In genomic region chr13:25371608-25372274, GRCh38 we compare ENCODE assay signal across 8 cellular contexts. TPM values are rescaled to one million over a fixed set of nuclear protein-coding genes. Genes with fewer than 3 reads are reported as not detected.
DNase-seq lines count a peak whose midpoint lies in the region; ATAC-seq and TF ChIP-seq lines count a peak whose summit lies in the region.

Gene ATP8A2, plus strand, starts transcription at chr13:25371974. Its CDS starts 239 bp downstream, at chr13:25372213.

- H2BK120ac ChIP-seq in neuronal stem cell (ENCODE audit: low read depth, low read length): no peak within 1 kb of the TSS

- H3K23ac ChIP-seq in neuronal stem cell (ENCODE audit: low read depth, low read length, poor library complexity): peak within 1 kb of the TSS; percentile 37

- H3K27ac ChIP-seq in coronary artery (no peak within 1 kb of the TSS), neuronal stem cell (replicated peaks; ENCODE audit: low read length) (no peak within 1 kb of the TSS)

- H2BK15ac ChIP-seq in neuronal stem cell (ENCODE audit: low read length): peak within 1 kb of the TSS; percentile 16

- no peaks in the 10 kb centered on the region for H3K36me3 ChIP-seq in neuronal stem cell (replicated peaks in 1 of 2; ENCODE audit: control insufficient read depth in 2 of 2, insufficient read depth in 2 of 2, low read length in 2 of 2)

- TF ChIP-seq CTCF in coronary artery (IDR thresholded peaks at IDR 0.05): no peak

- H3K79me1 ChIP-seq in neuronal stem cell (ENCODE audit: low read depth, low read length): no peaks in the 10 kb centered on the region

- H3K4me3 ChIP-seq in coronary artery (peak within 1 kb of the TSS; percentile 68), neuronal stem cell (ENCODE audit: low read length in 2 of 2) (peak within 1 kb of the TSS; percentile 41 to 83)

- DNase-seq in COLO668 (lab: John Stamatoyannopoulos, UW; ENCODE audit: unreplicated experiment) (peak; percentile 59), NCI-H2171 (lab: John Stamatoyannopoulos, UW) (peak; percentile 12), coronary artery (ENCODE audit: low spot score) (no peak), neuronal stem cell (ENCODE audit: low spot score) (peak; percentile 33), RKO (ENCODE audit: low spot score) (no peak), GF-D8 (lab: John Stamatoyannopoulos, UW) (no peak), LoVo (ENCODE audit: low spot score) (no peak)

- no peak within 1 kb of the TSS for H2BK5ac ChIP-seq in neuronal stem cell (ENCODE audit: low read length)

- peak within 1 kb of the TSS; percentile 1 for H3K14ac ChIP-seq in neuronal stem cell (ENCODE audit: low read length)

- no peak within 1 kb of the TSS for H4K91ac ChIP-seq in neuronal stem cell (ENCODE audit: low read depth, low read length, poor library complexity)

- no peak within 1 kb of the TSS for H4K8ac ChIP-seq in neuronal stem cell (ENCODE audit: low read depth, low read length)

- peak within 1 kb of the TSS; percentile 94 for H3K9ac ChIP-seq in neuronal stem cell (ENCODE audit: low read depth, low read length, poor library complexity)

- no peak within 1 kb of the TSS for H3K4ac ChIP-seq in neuronal stem cell (ENCODE audit: low read length)

- peak within 1 kb of the TSS; percentile 85 for H3K18ac ChIP-seq in neuronal stem cell (ENCODE audit: low read length)

- H2AFZ ChIP-seq in neuronal stem cell (ENCODE audit: low read length): peak within 1 kb of the TSS; percentile 95

- H3K4me1 ChIP-seq in neuronal stem cell (ENCODE audit: control insufficient read depth in 2 of 2, insufficient read depth in 1 of 2, low read depth in 1 of 2, low read length in 2 of 2): peaks cover 2% of the 10 kb centered on the region in 2 donors

- no peak within 1 kb of the TSS for H2BK12ac ChIP-seq in neuronal stem cell (ENCODE audit: low read length)

- H3K9me3 ChIP-seq in neuronal stem cell (replicated peaks in 1 of 2; ENCODE audit: control insufficient read depth in 2 of 2, insufficient read depth in 1 of 2, low read depth in 1 of 2, low read length in 2 of 2): no peaks in the 10 kb centered on the region

- ATAC-seq in GM18870 (IDR thresholded peaks at IDR 0.05; ENCODE audit: unreplicated experiment): no peak

- WGBS in neuronal stem cell (ENCODE audit: extremely low coverage in 2 of 2, insufficient read length in 2 of 2, insufficient replicate concordance in 1 of 2), 2 donors: no CpG with 5 or more reads among the region's 64 CpGs

- H3K27me3 ChIP-seq in neuronal stem cell (ENCODE audit: control insufficient read depth in 3 of 3, insufficient read depth in 3 of 3, low read depth in 1 of 3, low read length in 3 of 3): peaks cover 0 to 82% (median 37%) of the 10 kb centered on the region in 3 experiments

- peak within 1 kb of the TSS; percentile 95 for H3K4me2 ChIP-seq in neuronal stem cell (ENCODE audit: insufficient read depth, low read length, poor library complexity, severe bottlenecking)

- H2AK5ac ChIP-seq in neuronal stem cell (ENCODE audit: low read depth, low read length): no peak within 1 kb of the TSS

RNA-seq across cellular contexts. Expression of gene ATP8A2, which starts in this region (rescaled TPM):
- polyA plus RNA-seq in neuronal stem cell (2013, experiment 1 of 2): 1.4 TPM
- 1.3 TPM for polyA plus RNA-seq in neuronal stem cell (2013, experiment 2 of 2)

Comparison
In these comparisons a context has a peak if more than half of its experiments do, and no peak if none do; other contexts are left out.
1. DNase-seq: peak in COLO668 (single experiment), NCI-H2171 (single experiment) and neuronal stem cell (single experiment); none in coronary artery (single experiment), RKO (single experiment), GF-D8 (single experiment) and LoVo (single experiment).